In genomic region chr5:30690931-30691330, GRCh38 we compare ENCODE assay signal across 26 cellular contexts.
"Had no signal": no experiment of that assay in that cellular context is flagged by ENCODE, and none has a peak within 500 bp of the region (broad histone marks: within the 10 kb centered on the region; RNA-seq: fewer than 3 reads in every experiment).

No MANE protein-coding gene starts in this region.

- H3K36me3 Mint-ChIP-seq: natural killer cell treated with Interleukin-12 subunit alpha and Interleukin-12 subunit beta and Interleukin-15 and Interleukin-18, amount 100 ng/mL, for 72 hours; stimulated activated memory B cell treated with anti-CD40 and anti-IgM and Interleukin-4, amounts not matched to agents 10 μg/mL and 1 μg/mL and 100 μg/mL, for 72 hours had no signal

- H3K4me3 ChIP-seq: esophagus muscularis mucosa, lung, psoas muscle, right lobe of liver, spleen, testis, tibial nerve, upper lobe of right lung, vagina had no signal

- ATAC-seq: effector memory CD8-positive, alpha-beta T cell; foreskin keratinocyte; left colon; left ventricle myocardium superior; natural killer cell treated with Interleukin-12 subunit alpha and Interleukin-12 subunit beta and Interleukin-15 and Interleukin-18, amount 100 ng/mL, for 72 hours; psoas muscle; right lobe of liver; stimulated activated memory B cell treated with anti-CD40 and anti-IgM and Interleukin-4, amounts not matched to agents 10 μg/mL and 1 μg/mL and 100 μg/mL, for 72 hours; upper lobe of right lung had no signal

- DNase-seq: effector memory CD8-positive, alpha-beta T cell; foreskin keratinocyte; left colon; left ventricle myocardium superior; mesenchymal stem cell; midbrain; occipital lobe; psoas muscle; retina; right lobe of liver; spleen; stimulated activated CD4-positive, alpha-beta T cell treated with anti-CD3 and anti-CD28 coated beads, Interleukin-15, amount 100 ng/mL, for 24 hours; stimulated activated CD4-positive, alpha-beta T cell treated with anti-CD3 and anti-CD28 coated beads, Interleukin-1b, Interleukin-23, amount 100 ng/mL, for 48 hours; stimulated activated CD4-positive, alpha-beta T cell treated with anti-CD3 and anti-CD28 coated beads, Interleukin-4, amount 100 ng/mL, for 24 hours; testis; upper lobe of right lung had no signal

- H3K9me3 ChIP-seq: esophagus muscularis mucosa, psoas muscle, right lobe of liver, testis, tibial nerve, upper lobe of right lung, vagina had no signal

- H3K4me1 ChIP-seq: esophagus muscularis mucosa, foreskin keratinocyte, parathyroid adenoma, psoas muscle, right lobe of liver, spleen, testis, tibial nerve, upper lobe of right lung, vagina had no signal

- H3K27me3 ChIP-seq: esophagus muscularis mucosa, foreskin keratinocyte, right lobe of liver, spleen, testis, tibial nerve, upper lobe of right lung, vagina had no signal

- H2AFZ ChIP-seq: parathyroid adenoma had no signal

- H3K27ac ChIP-seq: epithelial cell of prostate, esophagus muscularis mucosa, foreskin keratinocyte, parathyroid adenoma, psoas muscle, right lobe of liver, spleen, testis, tibial nerve, upper lobe of right lung, vagina had no signal

- H3K27me3 Mint-ChIP-seq: dendritic cell treated with granulocyte-macrophage colony-stimulating factor and Interleukin-4, amounts not matched to agents 40 ng/mL and 50 ng/mL, for 4 days; effector memory CD8-positive, alpha-beta T cell; natural killer cell treated with Interleukin-12 subunit alpha and Interleukin-12 subunit beta and Interleukin-15 and Interleukin-18, amount 100 ng/mL, for 72 hours; stimulated activated memory B cell treated with anti-CD40 and anti-IgM and Interleukin-4, amounts not matched to agents 10 μg/mL and 1 μg/mL and 100 μg/mL, for 72 hours; stimulated activated naive CD8-positive, alpha-beta T cell treated with anti-CD3 and anti-CD28 coated beads, Interleukin-15, Interleukin-2, amounts not matched to agents 100 ng/mL and 50 ng/mL, for 24 hours had no signal

- H3K27ac Mint-ChIP-seq: dendritic cell treated with granulocyte-macrophage colony-stimulating factor and Interleukin-4, amounts not matched to agents 40 ng/mL and 50 ng/mL, for 4 days; effector memory CD8-positive, alpha-beta T cell; natural killer cell treated with Interleukin-12 subunit alpha and Interleukin-12 subunit beta and Interleukin-15 and Interleukin-18, amount 100 ng/mL, for 72 hours; stimulated activated memory B cell treated with anti-CD40 and anti-IgM and Interleukin-4, amounts not matched to agents 10 μg/mL and 1 μg/mL and 100 μg/mL, for 72 hours; stimulated activated naive CD8-positive, alpha-beta T cell treated with anti-CD3 and anti-CD28 coated beads, Interleukin-15, Interleukin-2, amounts not matched to agents 100 ng/mL and 50 ng/mL, for 24 hours had no signal

- H3K36me3 ChIP-seq: esophagus muscularis mucosa, right lobe of liver, spleen, tibial nerve, upper lobe of right lung, vagina had no signal

- H3K79me2 ChIP-seq: parathyroid adenoma had no signal

- H3K9ac ChIP-seq: parathyroid adenoma had no signal

- H3K4me3 Mint-ChIP-seq: dendritic cell treated with granulocyte-macrophage colony-stimulating factor and Interleukin-4, amounts not matched to agents 40 ng/mL and 50 ng/mL, for 4 days; effector memory CD8-positive, alpha-beta T cell; natural killer cell treated with Interleukin-12 subunit alpha and Interleukin-12 subunit beta and Interleukin-15 and Interleukin-18, amount 100 ng/mL, for 72 hours; stimulated activated memory B cell treated with anti-CD40 and anti-IgM and Interleukin-4, amounts not matched to agents 10 μg/mL and 1 μg/mL and 100 μg/mL, for 72 hours; stimulated activated naive CD8-positive, alpha-beta T cell treated with anti-CD3 and anti-CD28 coated beads, Interleukin-15, Interleukin-2, amounts not matched to agents 100 ng/mL and 50 ng/mL, for 24 hours had no signal

- H3K4me1 Mint-ChIP-seq: stimulated activated memory B cell treated with anti-CD40 and anti-IgM and Interleukin-4, amounts not matched to agents 10 μg/mL and 1 μg/mL and 100 μg/mL, for 72 hours had no signal
